Comparison of ENCODE assay signal across 21 cellular contexts in the genomic region with DNA sequence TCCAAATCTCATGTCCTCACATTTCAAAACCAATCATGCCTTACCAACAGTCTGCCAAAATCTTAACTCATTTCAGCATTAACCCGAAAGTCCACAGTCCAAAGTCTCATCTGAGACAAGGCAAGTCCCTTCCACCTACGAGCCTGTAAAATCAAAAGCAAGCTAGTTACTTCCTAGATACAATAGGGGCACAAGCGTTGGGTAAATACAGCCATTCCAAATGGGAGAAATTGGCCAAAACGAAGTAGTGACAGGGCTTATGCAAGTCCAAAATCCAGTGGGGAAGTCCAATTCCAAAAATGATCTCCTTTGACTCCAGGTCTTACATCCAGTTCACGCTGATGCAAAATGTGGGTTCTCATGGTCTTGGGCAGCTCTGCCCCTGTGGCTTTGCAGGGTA. TPM values are rescaled to one million over a fixed set of nuclear protein-coding genes. Genes with fewer than 3 reads are reported as not detected.
"Had no signal": no experiment of that assay in that cellular context is flagged by ENCODE, and none has a peak within 500 bp of the region (broad histone marks: within the 10 kb centered on the region; RNA-seq: fewer than 3 reads in every experiment).

No MANE protein-coding gene starts in this region.

RNA-seq across cellular contexts. Expression of a gene that starts 54.5 kb away (rescaled TPM):
- total RNA-seq: cerebellum, chondrocyte, colonic mucosa, dermis blood vessel endothelial cell, dermis microvascular lymphatic vessel endothelial cell, dorsolateral prefrontal cortex, endodermal cell, endothelial cell of umbilical vein, epithelial cell of proximal tubule, esophagus mucosa, esophagus muscularis mucosa, esophagus squamous epithelium, fibroblast of lung, fibroblast of villous mesenchyme, foreskin keratinocyte, frontal cortex, gastrocnemius medialis, gastroesophageal sphincter, glomerular endothelial cell, heart left ventricle had no signal
- polyA plus RNA-seq: endothelial cell of umbilical vein, esophagus, fibroblast of lung, foreskin keratinocyte, heart left ventricle had no signal
